15 cellular contexts compared by ENCODE assay signal in the genomic region with DNA sequence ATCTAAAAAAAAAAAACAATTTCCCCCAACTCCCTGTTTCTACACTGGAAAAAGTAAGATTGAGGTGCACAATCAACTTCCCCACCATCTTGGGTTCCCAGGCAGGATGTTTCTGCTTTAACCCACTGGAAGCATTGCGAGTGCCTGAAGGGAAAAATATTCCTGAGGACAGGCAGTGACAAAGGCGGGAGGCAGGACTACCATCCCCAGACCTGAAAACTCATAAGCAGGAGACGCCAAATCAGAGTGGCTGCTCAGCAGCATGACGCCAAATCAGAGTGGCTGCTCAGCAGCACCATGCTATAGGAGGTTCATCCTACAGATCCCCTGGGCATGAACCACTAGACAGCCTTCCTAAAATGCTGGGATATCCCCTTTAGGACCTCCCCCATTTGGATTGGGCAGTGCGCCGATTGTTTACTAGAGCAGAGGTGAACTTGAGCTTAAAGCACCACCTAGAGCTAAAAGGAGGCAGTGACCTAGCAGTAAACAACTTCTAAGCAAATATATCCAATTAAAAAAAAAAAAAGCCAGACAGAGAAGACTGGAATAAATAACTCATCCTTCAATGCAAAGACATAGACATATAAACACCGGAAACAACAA. TPM values are rescaled to one million over a fixed set of nuclear protein-coding genes. Genes with fewer than 3 reads are reported as not detected.
DNase-seq lines count a peak whose midpoint lies in the region; ATAC-seq and TF ChIP-seq lines count a peak whose summit lies in the region.
"Had no signal": no experiment of that assay in that cellular context is flagged by ENCODE, and none has a peak within 500 bp of the region (broad histone marks: within the 10 kb centered on the region; RNA-seq: fewer than 3 reads in every experiment).

No MANE protein-coding gene starts in this region.

- H4K20me1 ChIP-seq in Loucy (ENCODE audit: insufficient read depth, low read length, poor library complexity, severe bottlenecking) = no peaks in the 10 kb centered on the region

- H3K4me3 ChIP-seq in Loucy (ENCODE audit: low read length, poor library complexity, severe bottlenecking) = no peak overlapping the region
- H3K4me3 ChIP-seq in mucosa of descending colon = no peak overlapping the region
- H3K4me3 ChIP-seq in thyroid gland (replicated peaks in 1 of 3) = no peak overlapping the region
- H3K4me3 ChIP-seq: heart left ventricle had no signal

- H3K4me2 ChIP-seq in Loucy (ENCODE audit: low read depth, low read length, poor library complexity, severe bottlenecking) = no peak overlapping the region

- peak; percentile 35; the same call in 2 of the 3 replicates for TF ChIP-seq CTCF in GM12872 (IDR thresholded peaks at IDR 0.05; ENCODE audit: insufficient read depth, low read depth, low read length)
- TF ChIP-seq CTCF in Loucy (conservative IDR thresholded peaks at IDR 0.05; ENCODE audit: low read length) = peak; percentile 22; the same call in 1 of the 2 replicates
- no peak for TF ChIP-seq CTCF in WTC11 (IDR thresholded peaks at IDR 0.05)
- no peak for TF ChIP-seq CTCF in mucosa of descending colon (IDR thresholded peaks at IDR 0.05)
- no peak for TF ChIP-seq CTCF in thyroid gland (IDR thresholded peaks at IDR 0.05)

- POLR2A ChIA-PET in WTC11 (lab: Charles Lee) = no interaction called here

- H3K9me3 Mint-ChIP-seq in WTC11 = peaks cover 14% of the 10 kb centered on the region

- CTCF ChIA-PET in WTC11 (lab: Charles Lee) = interaction anchor here (0.9 to 1.3 kb wide), 3 partner anchors 17 to 94 kb away, joined by 3 to 6 read pairs (median 4); no protein-coding TSS in a partner anchor

- no peak overlapping the region for H3K4me3 Mint-ChIP-seq in WTC11
- H3K4me3 Mint-ChIP-seq: activated CD4-positive, alpha-beta T cell treated with anti-CD3 and anti-CD28 coated beads for 36 hours; neural crest cell had no signal

- WGBS in thyroid gland, 2 donors = 69 to 73% methylated on average over 7 of the region's 7 CpGs

- H3F3A ChIP-seq in Loucy (ENCODE audit: low read depth) = no peaks in the 10 kb centered on the region

- no peak overlapping the region for H2AFZ ChIP-seq in Loucy (ENCODE audit: low read length)

- H3K27me3 ChIP-seq in Loucy (ENCODE audit: insufficient read depth, low read length, poor library complexity, severe bottlenecking) = no peaks in the 10 kb centered on the region
- H3K27me3 ChIP-seq in thyroid gland = no peaks in the 10 kb centered on the region
- H3K27me3 ChIP-seq: heart left ventricle had no signal

- H3K9ac ChIP-seq in Loucy (ENCODE audit: low read depth, low read length, poor library complexity, severe bottlenecking) = no peak overlapping the region

- H3K27ac ChIP-seq in thyroid gland = no peak overlapping the region
- H3K27ac ChIP-seq: heart left ventricle had no signal

- H3K4me1 Mint-ChIP-seq in WTC11 = peaks cover 10% of the 10 kb centered on the region
- H3K4me1 Mint-ChIP-seq: neural crest cell had no signal

- no peaks in the 10 kb centered on the region for H3K79me2 ChIP-seq in Loucy (ENCODE audit: insufficient read depth, low read length)

- TF ChIP-seq POLR2A in thyroid gland (IDR thresholded peaks at IDR 0.05) = no peak

- ATAC-seq in WTC11 (peak; percentile 94), mucosa of descending colon (peak; percentile 28), HG02571 (IDR thresholded peaks at IDR 0.05; ENCODE audit: unreplicated experiment) (no peak)
- ATAC-seq: activated CD4-positive, alpha-beta T cell treated with anti-CD3 and anti-CD28 coated beads for 36 hours; heart left ventricle had no signal

- no peaks in the 10 kb centered on the region for H3K9me3 ChIP-seq in Loucy (ENCODE audit: insufficient read depth, low read depth, low read length)
- no peaks in the 10 kb centered on the region for H3K9me3 ChIP-seq in mucosa of descending colon
- H3K9me3 ChIP-seq in thyroid gland = no peaks in the 10 kb centered on the region

- H3K36me3 ChIP-seq in Loucy (ENCODE audit: insufficient read depth, low read length) (no peaks in the 10 kb centered on the region), mucosa of descending colon (ENCODE audit: low read depth) (no peaks in the 10 kb centered on the region), thyroid gland (no peaks in the 10 kb centered on the region)
- H3K36me3 ChIP-seq: heart left ventricle had no signal

- no peaks in the 10 kb centered on the region for H3K9me2 ChIP-seq in Loucy (replicated peaks; ENCODE audit: low read depth, low read length)

- intact Hi-C loops in mucosa of descending colon (cut with DNase I, micrococcal nuclease) (no loop called here), thyroid gland (cut with DNase I) (no loop called here)

- H3K27ac Mint-ChIP-seq in WTC11 = no peak overlapping the region
- H3K27ac Mint-ChIP-seq: activated CD4-positive, alpha-beta T cell treated with anti-CD3 and anti-CD28 coated beads for 36 hours had no signal

- DNase-seq in WTC11 (ENCODE audit: low spot score) (peak; percentile 16), mucosa of descending colon (peak in 1 of 3 donors; percentile 9), thyroid gland (no peak), NK-92 (lab: John Stamatoyannopoulos, UW; ENCODE audit: unreplicated experiment) (no peak)
- DNase-seq: activated CD4-positive, alpha-beta T cell treated with anti-CD3 and anti-CD28 coated beads for 36 hours; anterior cingulate cortex; effector memory CD4-positive, alpha-beta T cell; heart left ventricle; NCI-H1092 treated with DMSO at 0.1 percent for 48 hours; NCI-H526 treated with DMSO at 0.1 percent for 48 hours; substantia nigra had no signal

- no peaks in the 10 kb centered on the region for H3K27me3 Mint-ChIP-seq in WTC11 (ENCODE audit: low read depth)
- H3K27me3 Mint-ChIP-seq: activated CD4-positive, alpha-beta T cell treated with anti-CD3 and anti-CD28 coated beads for 36 hours had no signal

- H3K36me3 Mint-ChIP-seq in WTC11 = peaks cover 8% of the 10 kb centered on the region

- no peaks in the 10 kb centered on the region for H3K4me1 ChIP-seq in Loucy (ENCODE audit: insufficient read depth, low read length, poor library complexity, severe bottlenecking)
- no peaks in the 10 kb centered on the region for H3K4me1 ChIP-seq in mucosa of descending colon (ENCODE audit: low read depth)
- no peaks in the 10 kb centered on the region for H3K4me1 ChIP-seq in thyroid gland

TF ChIP-seq in WTC11, 78 proteins besides CTCF, POLR2A, EP300 and RAD21:
- TF ChIP-seq, protein P1, sequence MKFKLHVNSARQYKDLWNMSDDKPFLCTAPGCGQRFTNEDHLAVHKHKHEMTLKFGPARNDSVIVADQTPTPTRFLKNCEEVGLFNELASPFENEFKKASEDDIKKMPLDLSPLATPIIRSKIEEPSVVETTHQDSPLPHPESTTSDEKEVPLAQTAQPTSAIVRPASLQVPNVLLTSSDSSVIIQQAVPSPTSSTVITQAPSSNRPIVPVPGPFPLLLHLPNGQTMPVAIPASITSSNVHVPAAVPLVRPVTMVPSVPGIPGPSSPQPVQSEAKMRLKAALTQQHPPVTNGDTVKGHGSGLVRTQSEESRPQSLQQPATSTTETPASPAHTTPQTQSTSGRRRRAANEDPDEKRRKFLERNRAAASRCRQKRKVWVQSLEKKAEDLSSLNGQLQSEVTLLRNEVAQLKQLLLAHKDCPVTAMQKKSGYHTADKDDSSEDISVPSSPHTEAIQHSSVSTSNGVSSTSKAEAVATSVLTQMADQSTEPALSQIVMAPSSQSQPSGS (CRISPR knock-in tag; IDR thresholded peaks at IDR 0.05; ENCODE audit: borderline replicate concordance, low read depth) = no peak
- TF ChIP-seq, protein P2, sequence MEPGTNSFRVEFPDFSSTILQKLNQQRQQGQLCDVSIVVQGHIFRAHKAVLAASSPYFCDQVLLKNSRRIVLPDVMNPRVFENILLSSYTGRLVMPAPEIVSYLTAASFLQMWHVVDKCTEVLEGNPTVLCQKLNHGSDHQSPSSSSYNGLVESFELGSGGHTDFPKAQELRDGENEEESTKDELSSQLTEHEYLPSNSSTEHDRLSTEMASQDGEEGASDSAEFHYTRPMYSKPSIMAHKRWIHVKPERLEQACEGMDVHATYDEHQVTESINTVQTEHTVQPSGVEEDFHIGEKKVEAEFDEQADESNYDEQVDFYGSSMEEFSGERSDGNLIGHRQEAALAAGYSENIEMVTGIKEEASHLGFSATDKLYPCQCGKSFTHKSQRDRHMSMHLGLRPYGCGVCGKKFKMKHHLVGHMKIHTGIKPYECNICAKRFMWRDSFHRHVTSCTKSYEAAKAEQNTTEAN (CRISPR knock-in tag; IDR thresholded peaks at IDR 0.05) = no peak
- no peak for TF ChIP-seq ZNF317 (CRISPR knock-in tag; IDR thresholded peaks at IDR 0.05; ENCODE audit: borderline replicate concordance, low read depth)
- no peak for TF ChIP-seq TEAD1 (CRISPR knock-in tag; IDR thresholded peaks at IDR 0.05)
- TF ChIP-seq, protein P3, sequence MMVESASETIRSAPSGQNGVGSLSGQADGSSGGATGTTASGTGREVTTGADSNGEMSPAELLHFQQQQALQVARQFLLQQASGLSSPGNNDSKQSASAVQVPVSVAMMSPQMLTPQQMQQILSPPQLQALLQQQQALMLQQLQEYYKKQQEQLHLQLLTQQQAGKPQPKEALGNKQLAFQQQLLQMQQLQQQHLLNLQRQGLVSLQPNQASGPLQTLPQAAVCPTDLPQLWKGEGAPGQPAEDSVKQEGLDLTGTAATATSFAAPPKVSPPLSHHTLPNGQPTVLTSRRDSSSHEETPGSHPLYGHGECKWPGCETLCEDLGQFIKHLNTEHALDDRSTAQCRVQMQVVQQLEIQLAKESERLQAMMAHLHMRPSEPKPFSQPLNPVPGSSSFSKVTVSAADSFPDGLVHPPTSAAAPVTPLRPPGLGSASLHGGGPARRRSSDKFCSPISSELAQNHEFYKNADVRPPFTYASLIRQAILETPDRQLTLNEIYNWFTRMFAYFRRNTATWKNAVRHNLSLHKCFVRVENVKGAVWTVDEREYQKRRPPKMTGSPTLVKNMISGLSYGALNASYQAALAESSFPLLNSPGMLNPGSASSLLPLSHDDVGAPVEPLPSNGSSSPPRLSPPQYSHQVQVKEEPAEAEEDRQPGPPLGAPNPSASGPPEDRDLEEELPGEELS (CRISPR knock-in tag; IDR thresholded peaks at IDR 0.05) = no peak

RNA-seq across cellular contexts. Expression of a gene that starts 35.0 kb away (rescaled TPM):
- total RNA-seq in WTC11 (2021) (5.3 to 7.5 TPM (median 5.3 TPM) in 3 replicates), mucosa of descending colon (10 to 100 TPM; 25.3 to 53.5 (median 32.2) TPM), thyroid gland (10 to 100 TPM in 1 of 4 donors, 1 to 10 TPM in 3; 4.8 to 10.7 (median 9.3) TPM)

RNA-seq across cellular contexts. Expression of a gene that starts 40.7 kb away (rescaled TPM):
- total RNA-seq in WTC11 (2021) (not detected in 3 replicates), mucosa of descending colon (1 to 10 TPM in 2 of 3 donors, under 1 TPM in 1; 0.67 to 1.1 (median 1.1) TPM), thyroid gland (under 1 TPM; 0.22 to 0.81 (median 0.33) TPM)
- total RNA-seq: neural crest cell had no signal

Comparison
In these comparisons a context has a peak if more than half of its experiments do, and no peak if none do; other contexts are left out.
1. CTCF ChIP-seq: peak in GM12872 (single experiment) and Loucy (single experiment); none in WTC11 (single experiment), mucosa of descending colon (single experiment) and thyroid gland (0 of 6).